24 cellular contexts compared by ENCODE assay signal in genomic region chr4:116512552-116512951, GRCh38.
"Had no signal": no experiment of that assay in that cellular context is flagged by ENCODE, and none has a peak within 500 bp of the region (broad histone marks: within the 10 kb centered on the region; RNA-seq: fewer than 3 reads in every experiment).

No MANE protein-coding gene starts in this region.

- H3K36me3 ChIP-seq: colonic mucosa, esophagus muscularis mucosa, esophagus squamous epithelium, gastrocnemius medialis, gastroesophageal sphincter, heart left ventricle, heart right ventricle had no signal

- H3K4me3 ChIP-seq: colonic mucosa, coronary artery, dorsolateral prefrontal cortex, esophagus muscularis mucosa, esophagus squamous epithelium, gastrocnemius medialis, gastroesophageal sphincter, heart left ventricle, heart right ventricle had no signal

- ATAC-seq: effector memory CD8-positive, alpha-beta T cell; esophagus mucosa; foreskin keratinocyte; gastrocnemius medialis; gastroesophageal sphincter; heart left ventricle; heart right ventricle had no signal

- H3K9me3 ChIP-seq: colonic mucosa, esophagus squamous epithelium, gastrocnemius medialis had no signal

- H3K27ac ChIP-seq: colonic mucosa, coronary artery, dorsolateral prefrontal cortex, epithelial cell of prostate, esophagus muscularis mucosa, esophagus squamous epithelium, foreskin keratinocyte, gastrocnemius medialis, gastroesophageal sphincter, heart left ventricle, heart right ventricle had no signal

- H3K4me1 ChIP-seq: colonic mucosa, esophagus muscularis mucosa, esophagus squamous epithelium, foreskin keratinocyte, gastrocnemius medialis, heart left ventricle, heart right ventricle had no signal

- H3K27me3 ChIP-seq: colonic mucosa, esophagus muscularis mucosa, esophagus squamous epithelium, foreskin keratinocyte, gastrocnemius medialis, gastroesophageal sphincter, heart left ventricle, heart right ventricle had no signal

- DNase-seq: colonic mucosa; cortex of kidney; dermis blood vessel endothelial cell; dorsolateral prefrontal cortex; effector CD4-positive, alpha-beta T cell; effector CD8-positive, alpha-beta T cell; effector memory CD4-positive, alpha-beta T cell; effector memory CD8-positive, alpha-beta T cell; endodermal cell; erythroblast; esophagus squamous epithelium; foreskin fibroblast; foreskin keratinocyte; foreskin melanocyte; gastrocnemius medialis; glutamatergic neuron; head of caudate nucleus; heart left ventricle; heart right ventricle had no signal
